In genomic region chr1:91557826-91558225, GRCh38 we compare ENCODE assay signal across 28 cellular contexts.
"Had no signal": no experiment of that assay in that cellular context is flagged by ENCODE, and none has a peak within 500 bp of the region (broad histone marks: within the 10 kb centered on the region; RNA-seq: fewer than 3 reads in every experiment).

No MANE protein-coding gene starts in this region.

- H3K4me1 ChIP-seq: body of pancreas had no signal

- H3K27ac ChIP-seq: body of pancreas, PC-9, RWPE1 had no signal

- ATAC-seq: activated naive CD4-positive, alpha-beta T cell treated with anti-CD3 and anti-CD28 coated beads, Interleukin-2, amount 50 U/mL, for 72 hours; activated T-cell treated with anti-CD3 and anti-CD28 coated beads, Interleukin-2, amount 50 U/mL, for 72 hours; body of pancreas; K562; Right ventricle myocardium inferior; SK-N-SH treated with all-trans-retinoic acid at 6 μM for 48 hours had no signal

- H3K27me3 Mint-ChIP-seq: activated CD4-positive, alpha-beta T cell treated with anti-CD3 and anti-CD28 coated beads, Interleukin-2, amount 10 ng/mL, durations not matched to agents 24 days and 14 days had no signal

- H3K27ac Mint-ChIP-seq: activated naive CD4-positive, alpha-beta T cell treated with anti-CD3 and anti-CD28 coated beads for 36 hours; activated T-cell treated with anti-CD3 and anti-CD28 coated beads, Interleukin-2, amount 50 U/mL, for 72 hours had no signal

- H3K4me3 ChIP-seq: adrenal gland, body of pancreas, breast epithelium, K562, PC-9 had no signal

- H3K9me3 Mint-ChIP-seq: activated naive CD4-positive, alpha-beta T cell treated with anti-CD3 and anti-CD28 coated beads for 36 hours; activated naive CD4-positive, alpha-beta T cell treated with anti-CD3 and anti-CD28 coated beads, Interleukin-2, amount 50 U/mL, for 72 hours; activated T-cell treated with anti-CD3 and anti-CD28 coated beads, Interleukin-2, amount 50 U/mL, for 72 hours had no signal

- H3K36me3 ChIP-seq: adrenal gland, breast epithelium had no signal

- DNase-seq: activated CD4-positive, alpha-beta T cell treated with anti-CD3 and anti-CD28 coated beads, Interleukin-2, amount 50 U/mL, for 4 hours; activated gamma-delta T cell treated with Interleukin-2 at 50 U/mL for 16 hours; activated naive CD4-positive, alpha-beta T cell treated with anti-CD3 and anti-CD28 coated beads for 36 hours; activated T-cell treated with anti-CD3 and anti-CD28 coated beads, Interleukin-2, amount 50 U/mL, for 1 hour; activated T-cell treated with anti-CD3 and anti-CD28 coated beads, Interleukin-2, amount 50 U/mL, for 72 hours; adrenal gland; body of pancreas; cerebellar nuclear complex; NCI-H1092 treated with DMSO at 0.1 percent for 48 hours; NCI-H1417; NCI-H146; NCI-H187; NCI-H2029 treated with DMSO at 0.1 percent for 48 hours; NCI-H2107; NCI-H2171; NCI-H510A; NCI-H526; NCI-H748 treated with DMSO at 0.1 percent for 48 hours; PC-9; SIG-M5; T1000 had no signal

- H3K27me3 ChIP-seq: adrenal gland, body of pancreas, breast epithelium had no signal

- H3K9me3 ChIP-seq: adrenal gland, body of pancreas, breast epithelium had no signal

- H3K4me3 Mint-ChIP-seq: activated CD4-positive, alpha-beta T cell treated with anti-CD3 and anti-CD28 coated beads, Interleukin-2, amount 10 ng/mL, durations not matched to agents 24 days and 14 days; activated naive CD4-positive, alpha-beta T cell treated with anti-CD3 and anti-CD28 coated beads for 36 hours; activated T-cell treated with anti-CD3 and anti-CD28 coated beads, Interleukin-2, amount 50 U/mL, for 72 hours had no signal
